14 cellular contexts compared by ENCODE assay signal in genomic region chr7:2082357-2083038, GRCh38.
A peak's percentile ranks its signal among the peaks of the same experiment; 100 is the strongest.
DNase-seq lines count a peak whose midpoint lies in the region; FAIRE-seq and TF ChIP-seq lines count a peak whose summit lies in the region.
"Had no signal": no experiment of that assay in that cellular context is flagged by ENCODE, and none has a peak within 500 bp of the region (broad histone marks: within the 10 kb centered on the region; RNA-seq: fewer than 3 reads in every experiment).

No MANE protein-coding gene starts in this region.

- H3K27ac ChIP-seq in AG04450 (ENCODE audit: low read depth, low read length): peak overlapping the region; percentile 73
- H3K27ac ChIP-seq: adrenal gland, epithelial cell of prostate, right lobe of liver had no signal

- no peaks in the 10 kb centered on the region for H3K36me3 ChIP-seq in H7 (replicated peaks; ENCODE audit: control insufficient read depth, insufficient read depth, low read length)
- H3K36me3 ChIP-seq: adrenal gland, right lobe of liver had no signal

- no peak for FAIRE-seq in D721Med (lab: Jason Lieb, UNC)
- FAIRE-seq: GM12891 had no signal

- peaks cover 2% of the 10 kb centered on the region; the same call in 1 of the 2 replicates for H3K9me3 ChIP-seq in AG04450 (ENCODE audit: control insufficient read depth, insufficient read depth, low read length)
- H3K9me3 ChIP-seq: adrenal gland, right lobe of liver had no signal

- TF ChIP-seq CTCF in AG04450 (IDR thresholded peaks at IDR 0.05; ENCODE audit: low read depth, low read length) (no peak), brain (conservative IDR thresholded peaks at IDR 0.05) (no peak), D721Med (IDR thresholded peaks at IDR 0.05; ENCODE audit: insufficient read depth, missing control alignments) (no peak)

- peaks cover 9% of the 10 kb centered on the region for H3K36me3 Mint-ChIP-seq in brain

- H3K4me1 Mint-ChIP-seq in brain: peaks cover 64% of the 10 kb centered on the region

- POLR2A ChIA-PET in AG04450 (lab: Yijun Ruan, JAX): interaction anchor here (0.7 to 0.8 kb wide), 2 partner anchors 11 to 170 kb away, joined by 3 to 5 read pairs; no protein-coding TSS in a partner anchor

- no peak overlapping the region for H3K4me3 Mint-ChIP-seq in brain

- peak overlapping the region in 4 of 5 experiments; percentile 22 to 94 (median 69) for H3K27ac Mint-ChIP-seq in brain

- peak; percentile 59 for DNase-seq in AG04450 (ENCODE audit: low read depth, low spot score)
- DNase-seq in H7: peak; percentile 80
- DNase-seq in myocyte (ENCODE audit: low read depth): peak; percentile 92
- no peak for DNase-seq in inferior parietal cortex (ENCODE audit: extremely low spot score)
- DNase-seq in D721Med (ENCODE audit: insufficient read length, low spot score): no peak
- DNase-seq in SW480 (ENCODE audit: low spot score): no peak
- DNase-seq in stimulated activated CD4-positive, alpha-beta T cell treated with anti-CD3 and anti-CD28 coated beads, Interleukin-2, amount 100 ng/mL, for 48 hours: no peak
- DNase-seq: activated CD8-positive, alpha-beta memory T cell treated with anti-CD3 and anti-CD28 coated beads for 24 hours; NCI-H526; right lobe of liver had no signal

- H3K27me3 Mint-ChIP-seq in brain: peaks cover 4% of the 10 kb centered on the region

- H3K27me3 ChIP-seq in AG04450 (ENCODE audit: control insufficient read depth, insufficient read depth, low read length): no peaks in the 10 kb centered on the region
- no peaks in the 10 kb centered on the region for H3K27me3 ChIP-seq in H7 (ENCODE audit: control insufficient read depth, insufficient read depth, low read length)
- H3K27me3 ChIP-seq: adrenal gland, right lobe of liver had no signal

- H3K4me3 ChIP-seq in AG04450 (ENCODE audit: low read depth, low read length) (no peak overlapping the region), H7 (ENCODE audit: insufficient read depth, low read depth, low read length) (no peak overlapping the region)
- H3K4me3 ChIP-seq: adrenal gland, right lobe of liver had no signal

- H3K9me3 Mint-ChIP-seq in brain: no peaks in the 10 kb centered on the region

- CTCF ChIA-PET in AG04450 (lab: Charles Lee): interaction anchor here (1.0 kb wide), 1 partner anchor 12 kb away, joined by 4 read pairs; no protein-coding TSS in a partner anchor

Comparison
In these comparisons a context has a peak if more than half of its experiments do, and no peak if none do; other contexts are left out.
1. DNase-seq: peak in AG04450 (single experiment), H7 (single experiment) and myocyte (single experiment); none in inferior parietal cortex (single experiment), D721Med (single experiment), SW480 (single experiment) and stimulated activated CD4-positive, alpha-beta T cell treated with anti-CD3 and anti-CD28 coated beads, Interleukin-2, amount 100 ng/mL, for 48 hours (0 of 2).